Comparison of ENCODE assay signal across 11 cellular contexts in the genomic region with DNA sequence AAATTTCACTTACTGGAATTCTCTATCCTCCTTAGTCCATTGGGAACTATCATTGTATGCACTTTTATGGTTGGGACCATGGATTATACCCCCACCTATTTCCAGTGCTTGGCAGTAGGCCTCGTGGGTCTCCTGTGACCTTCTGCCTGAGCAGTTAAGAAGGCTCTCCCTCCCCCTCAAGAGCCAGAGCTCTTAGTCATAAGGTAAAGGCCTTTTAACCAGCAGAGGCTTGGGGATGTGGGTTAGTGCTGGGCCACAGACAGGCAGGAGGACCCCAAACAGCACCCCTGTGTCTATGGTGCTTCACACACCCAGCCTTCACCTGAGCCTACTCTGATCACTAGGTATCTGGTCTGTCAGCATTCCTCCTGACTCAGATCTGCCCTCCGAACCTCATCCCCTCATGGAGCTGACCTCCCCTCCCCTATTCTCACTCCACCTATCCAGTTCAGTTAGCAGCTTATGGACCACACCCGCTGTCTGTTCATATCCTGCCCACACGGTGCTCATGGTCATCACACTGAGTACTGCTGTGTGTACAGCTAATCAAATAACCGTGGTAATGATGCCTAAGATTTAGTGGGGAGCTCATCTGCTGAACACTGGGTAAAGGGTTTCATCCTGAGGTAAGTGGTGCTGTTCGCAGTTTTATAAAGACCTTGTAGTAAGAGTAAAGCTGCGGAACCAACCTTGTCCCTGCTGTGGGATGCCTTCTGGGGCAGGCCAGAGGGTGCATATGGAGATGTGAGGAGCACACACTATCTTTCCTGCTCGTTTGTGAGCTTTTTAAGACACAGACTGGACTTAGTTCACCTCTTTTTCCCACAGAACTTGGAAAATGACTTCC. TPM values are rescaled to one million over a fixed set of nuclear protein-coding genes. Genes with fewer than 3 reads are reported as not detected.
DNase-seq lines count a peak whose midpoint lies in the region; ATAC-seq and TF ChIP-seq lines count a peak whose summit lies in the region.
"Had no signal": no experiment of that assay in that cellular context is flagged by ENCODE, and none has a peak within 500 bp of the region (broad histone marks: within the 10 kb centered on the region; RNA-seq: fewer than 3 reads in every experiment).

No MANE protein-coding gene starts in this region.

- peak overlapping the region in 1 of 2 experiments; percentile 39; a peak in 3 of 4 replicates for H4K8ac ChIP-seq in IMR-90 (ENCODE audit: low read depth in 2 of 2, low read length in 2 of 2)

- peak overlapping the region in 4 of 5 experiments; percentile 7 to 82 (median 24) for H3K27ac Mint-ChIP-seq in brain
- peak overlapping the region in 7 of 10 donors; percentile 4 to 81 (median 52) for H3K27ac Mint-ChIP-seq in naive thymus-derived CD8-positive, alpha-beta T cell

- dilution Hi-C loops in IMR-90 (cut with HindIII; ENCODE audit: low sequenced_read_pairs, unreplicated experiment) = no loop called here

- 100% methylated on average over 1 of the region's 8 CpGs; no CpG with 5 or more reads in 1 of the 2 experiments for WGBS in IMR-90 (ENCODE audit: extremely low coverage in 2 of 2, insufficient read length in 1 of 2), 2 experiments

- no peaks in the 10 kb centered on the region for H3K9me3 ChIP-seq in IMR-90 (ENCODE audit: control insufficient read depth, insufficient read depth, low read length)
- H3K9me3 ChIP-seq: ovary, SJSA1 had no signal

- H3K9ac ChIP-seq in IMR-90 (ENCODE audit: low read depth, low read length) = no peak overlapping the region

- H3K4me1 ChIP-seq in IMR-90 (ENCODE audit: control insufficient read depth, insufficient read depth, low read length) = peaks cover 19% of the 10 kb centered on the region

- no peak overlapping the region for H3K4me3 Mint-ChIP-seq in brain
- no peak overlapping the region for H3K4me3 Mint-ChIP-seq in naive thymus-derived CD8-positive, alpha-beta T cell

- peak; percentile 24 for DNase-seq in Caki2 (ENCODE audit: low read depth)
- peak; percentile 35 for DNase-seq in IMR-90
- no peak for DNase-seq in naive thymus-derived CD8-positive, alpha-beta T cell
- DNase-seq: kidney had no signal

- no peaks in the 10 kb centered on the region for H3K27me3 ChIP-seq in IMR-90 (ENCODE audit: control insufficient read depth, insufficient read depth, low read length)
- H3K27me3 ChIP-seq: ovary, SJSA1 had no signal

- H3K14ac ChIP-seq in IMR-90 (replicated peaks; ENCODE audit: low read depth, low read length) = peak overlapping the region; percentile 53; the same call in 1 of the 2 replicates

- in situ Hi-C loops in Caki2 (cut with HindIII; ENCODE audit: low pct_unique_long_range_greater_than_20kb, low sequenced_read_pairs) = no loop called here
- in situ Hi-C loops in IMR-90 (cut with MboI; ENCODE audit: low sequenced_read_pairs) = loop anchor here (10.0 kb wide), 1 partner anchor 409 kb away; no protein-coding TSS in a partner anchor

- TF ChIP-seq CTCF in IMR-90 (conservative IDR thresholded peaks at IDR 0.05; ENCODE audit: low read depth, low read length) (no peak), brain (conservative IDR thresholded peaks at IDR 0.05) (no peak)

- H2BK120ac ChIP-seq in IMR-90 (ENCODE audit: low read depth, low read length) = peak overlapping the region; percentile 27; the same call in 1 of the 2 replicates

- H3K27ac ChIP-seq in IMR-90 (ENCODE audit: insufficient read depth, low read length) = peak overlapping the region; percentile 43
- H3K27ac ChIP-seq: ovary, SJSA1 had no signal

- H3K9me3 Mint-ChIP-seq in brain = peaks cover 0 to 3% (median 0%) of the 10 kb centered on the region in 5 experiments
- no peaks in the 10 kb centered on the region for H3K9me3 Mint-ChIP-seq in naive thymus-derived CD8-positive, alpha-beta T cell

- peaks cover 21% of the 10 kb centered on the region for H3K36me3 ChIP-seq in IMR-90 (ENCODE audit: control insufficient read depth, insufficient read depth, low read length)
- H3K36me3 ChIP-seq: ovary had no signal

- intact Hi-C loops in IMR-90 (cut with micrococcal nuclease) = loop anchor here (1.0 to 10.0 kb wide), 4 partner anchors 159 to 619 kb away; a partner anchor contains a TSS

- H3K4me2 ChIP-seq in IMR-90 (ENCODE audit: low read depth, low read length) = 0 out of 2 replicates have a peak overlapping the region, but pooled peaks have one; percentile 6

- H3K4me3 ChIP-seq in IMR-90 (ENCODE audit: insufficient read depth, low read depth, low read length) = no peak overlapping the region
- H3K4me3 ChIP-seq: ovary, SJSA1 had no signal

- H3K23ac ChIP-seq in IMR-90 (ENCODE audit: low read depth, low read length) = no peak overlapping the region

- H2AFZ ChIP-seq in IMR-90 (replicated peaks; ENCODE audit: low read length, poor library complexity) = no peak overlapping the region

- H2AK5ac ChIP-seq in IMR-90 (ENCODE audit: low read depth, low read length) = peak overlapping the region; percentile 86

- CTCF ChIA-PET in IMR-90 (lab: Yijun Ruan, JAX) = interaction anchor here (0.6 to 1.0 kb wide), 2 partner anchors 152 to 178 kb away, joined by 3 read pairs; no protein-coding TSS in a partner anchor

- ATAC-seq in IMR-90 (ENCODE audit: low read depth) (peak; percentile 18; the same call in 1 of the 2 replicates), GM19467 (IDR thresholded peaks at IDR 0.05; ENCODE audit: unreplicated experiment) (no peak), HG03025 (IDR thresholded peaks at IDR 0.05; ENCODE audit: low FRiP score, unreplicated experiment) (no peak), HG02763 (IDR thresholded peaks at IDR 0.05; ENCODE audit: unreplicated experiment) (no peak), GM19455 (IDR thresholded peaks at IDR 0.05; ENCODE audit: unreplicated experiment) (no peak)
- ATAC-seq in naive thymus-derived CD8-positive, alpha-beta T cell = peak in 1 of 2 donors; percentile 22

- POLR2A ChIA-PET in IMR-90 (lab: Charles Lee; ENCODE audit: unreplicated experiment) = no interaction called here
- POLR2A ChIA-PET in naive thymus-derived CD8-positive, alpha-beta T cell (lab: Charles Lee) = interaction anchor here (0.6 to 1.2 kb wide), 2 partner anchors 159 to 347 kb away, joined by 3 read pairs; a partner anchor contains a TSS

- H2BK15ac ChIP-seq in IMR-90 (ENCODE audit: low read depth, low read length) = peak overlapping the region; percentile 1; the same call in 2 of the 3 replicates

- H3K4me1 Mint-ChIP-seq in brain = no peaks in the 10 kb centered on the region
- H3K4me1 Mint-ChIP-seq in naive thymus-derived CD8-positive, alpha-beta T cell = peaks cover 0 to 4% (median 0%) of the 10 kb centered on the region in 4 donors

- peaks cover 15 to 33% of the 10 kb centered on the region in 2 experiments for H3K79me1 ChIP-seq in IMR-90 (ENCODE audit: low read depth in 1 of 2, low read length in 2 of 2)

- TF ChIP-seq POLR2A in IMR-90 (IDR thresholded peaks at IDR 0.05; ENCODE audit: low read depth, low read length) = no peak

- no peaks in the 10 kb centered on the region for H3K27me3 Mint-ChIP-seq in brain
- no peaks in the 10 kb centered on the region for H3K27me3 Mint-ChIP-seq in naive thymus-derived CD8-positive, alpha-beta T cell

- H3K4ac ChIP-seq in IMR-90 (ENCODE audit: low read depth, low read length) = peak overlapping the region; percentile 68

- H3K18ac ChIP-seq in IMR-90 (ENCODE audit: low read depth, low read length) = no peak overlapping the region

- BruUV-seq in IMR-90 (replicated peaks; lab: Mats Ljungman, UMichigan) = no TSS peak

- H2BK5ac ChIP-seq in IMR-90 (ENCODE audit: low read depth, low read length, poor library complexity, severe bottlenecking) = peak overlapping the region; percentile 68

- H4K91ac ChIP-seq in IMR-90 (ENCODE audit: insufficient read depth, low read depth, low read length) = peak overlapping the region; percentile 70; the same call in 1 of the 2 replicates

- no peak for TF ChIP-seq RAD21 in IMR-90 (IDR thresholded peaks at IDR 0.05; ENCODE audit: low read length)

- H2AK9ac ChIP-seq in IMR-90 (replicated peaks; ENCODE audit: low read depth, low read length, poor library complexity) = peak overlapping the region; percentile 76

- H4K5ac ChIP-seq in IMR-90 (ENCODE audit: low read depth, low read length) = peak overlapping the region; percentile 31; the same call in 1 of the 2 replicates

- no peak overlapping the region for H3K56ac ChIP-seq in IMR-90 (ENCODE audit: extremely low read depth, insufficient read depth, low read length)

- peaks cover 44% of the 10 kb centered on the region for H3K36me3 Mint-ChIP-seq in brain
- H3K36me3 Mint-ChIP-seq in naive thymus-derived CD8-positive, alpha-beta T cell = peaks cover 0 to 83% (median 7%) of the 10 kb centered on the region in 3 donors

- peaks cover 9% of the 10 kb centered on the region; the same call in 1 of the 2 replicates for H4K20me1 ChIP-seq in IMR-90 (ENCODE audit: insufficient read depth, low read length)

- H3K9me1 ChIP-seq in IMR-90 (ENCODE audit: insufficient read depth, low read length) = peaks cover 14% of the 10 kb centered on the region; the same call in 1 of the 2 replicates

- no peak overlapping the region for H2BK20ac ChIP-seq in IMR-90 (ENCODE audit: low read depth, low read length)

RNA-seq across cellular contexts. Expression of a gene that starts 40.9 kb away (rescaled TPM):
- 22.9 and 26.5 TPM in 2 replicates for total RNA-seq in Caki2 (2014; rRNA removed; shearing (Covaris generic); ENCODE audit: low replicate concordance)
- 38.9 and 76.2 TPM in 2 replicates for total RNA-seq in IMR-90 (2012; rRNA removed)
- 29.1 and 40.0 TPM in 2 replicates for polyA plus RNA-seq in IMR-90 (2012; rRNA removed)
- polyA plus RNA-seq in IMR-90 (2012; cell fraction: cytosol; rRNA removed) = 40.1 and 43.2 TPM in 2 replicates
- 33.9 and 40.9 TPM in 2 replicates for polyA plus RNA-seq in IMR-90 (2012; cell fraction: nucleus; rRNA removed; ENCODE audit: low replicate concordance)
- polyA plus RNA-seq in brain (ENCODE audit: insufficient read depth, low read depth, low replicate concordance) = 12.1 TPM
- 10 to 100 TPM; 20.8 to 21.9 TPM for total RNA-seq in naive thymus-derived CD8-positive, alpha-beta T cell
- polyA plus RNA-seq in naive thymus-derived CD8-positive, alpha-beta T cell = 10 to 100 TPM; 13.4 to 18.2 (median 16.4) TPM

RNA-seq across cellular contexts. Expression of a gene that starts 41.1 kb away (rescaled TPM):
- total RNA-seq in Caki2 (2014; rRNA removed; shearing (Covaris generic); ENCODE audit: low replicate concordance) = 3.0 and 7.1 TPM in 2 replicates
- 1.8 and 3.6 TPM in 2 replicates for total RNA-seq in IMR-90 (2012; rRNA removed)
- polyA plus RNA-seq in IMR-90 (2012; rRNA removed) (5.0 and 5.7 TPM in 2 replicates), brain (ENCODE audit: insufficient read depth, low read depth, low replicate concordance) (12.3 TPM)
- polyA plus RNA-seq in IMR-90 (2012; cell fraction: cytosol; rRNA removed) = 4.1 and 4.4 TPM in 2 replicates
- polyA plus RNA-seq in IMR-90 (2012; cell fraction: nucleus; rRNA removed; ENCODE audit: low replicate concordance) = 1.9 and 2.4 TPM in 2 replicates
- total RNA-seq in naive thymus-derived CD8-positive, alpha-beta T cell = 1 to 10 TPM; 2.5 to 2.9 TPM
- polyA plus RNA-seq in naive thymus-derived CD8-positive, alpha-beta T cell = 10 to 100 TPM in 1 of 3 donors, 1 to 10 TPM in 2; 3.7 to 10.2 (median 5.4) TPM

RNA-seq across cellular contexts. Expression of a gene that starts 57.2 kb away (rescaled TPM):
- total RNA-seq in Caki2 (2014; rRNA removed; shearing (Covaris generic); ENCODE audit: low replicate concordance) = 4.0 and 14.1 TPM in 2 replicates
- 4.4 and 4.5 TPM in 2 replicates for total RNA-seq in IMR-90 (2012; rRNA removed)
- 13.9 and 15.1 TPM in 2 replicates for polyA plus RNA-seq in IMR-90 (2012; rRNA removed)
- 7.3 and 8.9 TPM in 2 replicates for polyA plus RNA-seq in IMR-90 (2012; cell fraction: cytosol; rRNA removed)
- 33.7 and 64.5 TPM in 2 replicates for polyA plus RNA-seq in IMR-90 (2012; cell fraction: nucleus; rRNA removed; ENCODE audit: low replicate concordance)
- polyA plus RNA-seq in brain (ENCODE audit: insufficient read depth, low read depth, low replicate concordance) = 37.3 TPM
- total RNA-seq in naive thymus-derived CD8-positive, alpha-beta T cell = 10 to 100 TPM; 49.7 to 63.8 TPM
- 1 to 10 TPM; 3.0 to 3.9 (median 3.8) TPM for polyA plus RNA-seq in naive thymus-derived CD8-positive, alpha-beta T cell

Comparison
In these comparisons a context has a peak if more than half of its experiments do, and no peak if none do; other contexts are left out.
1. DNase-seq: peak in Caki2 (single experiment) and IMR-90 (single experiment); none in naive thymus-derived CD8-positive, alpha-beta T cell (0 of 10).